Comparison of ENCODE assay signal across 8 cellular contexts in the genomic region with DNA sequence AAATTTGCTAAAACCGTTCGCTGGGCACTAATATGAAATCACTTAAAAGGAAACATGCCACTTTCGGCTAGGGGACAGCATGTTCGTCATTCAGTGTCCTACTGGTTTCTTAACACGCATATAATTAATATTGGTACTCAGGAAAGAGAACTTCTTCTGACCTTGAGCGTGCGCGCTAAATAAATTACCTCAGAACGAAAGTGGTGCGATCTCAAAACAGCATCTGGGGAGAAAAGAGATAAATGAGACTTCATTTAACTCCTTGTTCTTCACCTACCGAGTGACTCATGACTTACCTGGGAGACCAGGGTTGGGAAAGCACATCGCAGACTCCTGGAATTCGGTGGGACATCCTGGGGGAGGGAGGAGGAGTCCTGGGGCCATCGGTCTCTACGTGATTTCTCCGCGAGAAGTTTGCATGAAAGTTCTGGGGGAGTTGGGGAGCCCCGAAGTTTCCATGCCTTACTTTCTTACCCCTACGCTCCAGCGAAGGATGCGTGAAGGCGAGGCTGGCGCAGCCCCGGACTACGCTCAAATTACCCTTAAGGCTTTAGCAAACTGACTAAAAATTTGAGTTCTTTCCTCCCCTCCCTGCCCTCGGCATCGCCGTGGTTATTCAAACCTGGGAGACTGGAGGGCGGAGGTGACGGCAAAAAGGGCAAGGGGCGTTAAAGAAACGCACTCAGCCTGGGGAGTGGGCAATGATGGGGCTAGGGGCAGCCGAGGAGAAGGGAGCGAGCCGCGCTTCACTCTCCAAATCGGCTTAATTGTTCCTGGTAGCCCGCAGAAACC. TPM values are rescaled to one million over a fixed set of nuclear protein-coding genes. Genes with fewer than 3 reads are reported as not detected.
DNase-seq lines count a peak whose midpoint lies in the region; ATAC-seq lines count a peak whose summit lies in the region.

No MANE protein-coding gene starts in this region.

- CTCF ChIA-PET in activated CD4-positive, alpha-beta T cell treated with anti-CD3 and anti-CD28 coated beads, Interleukin-2, amount 10 ng/mL, durations not matched to agents 7 days and 5 days (lab: Charles Lee), result interaction anchor here (1.3 kb wide), 1 partner anchor 15 kb away, joined by 3 read pairs; no protein-coding TSS in a partner anchor

- WGBS in mesenchymal stem cell, result 3% methylated on average over 26 of the region's 38 CpGs
- 6% methylated on average over 38 of the region's 38 CpGs for WGBS in urinary bladder

- H2AFZ ChIP-seq in mesenchymal stem cell (ENCODE audit: low read depth, low read length), result peak overlapping the region; percentile 68

- peak overlapping the region in 1 of 2 experiments; percentile 34 for H3K4ac ChIP-seq in mesenchymal stem cell (ENCODE audit: low read depth in 1 of 2, low read length in 2 of 2)

- H3K36me3 Mint-ChIP-seq in activated CD4-positive, alpha-beta T cell treated with anti-CD3 and anti-CD28 coated beads, Interleukin-2, amount 10 ng/mL, durations not matched to agents 7 days and 5 days (ENCODE audit: low read depth), result no peaks in the 10 kb centered on the region

- no peaks in the 10 kb centered on the region for H3K9me3 Mint-ChIP-seq in activated CD4-positive, alpha-beta T cell treated with anti-CD3 and anti-CD28 coated beads, Interleukin-2, amount 10 ng/mL, durations not matched to agents 7 days and 5 days

- H3K79me1 ChIP-seq in mesenchymal stem cell (replicated peaks; ENCODE audit: low read length, poor library complexity, severe bottlenecking), result peaks cover 18% of the 10 kb centered on the region

- peak overlapping the region; percentile 68 for H3K27ac Mint-ChIP-seq in activated CD4-positive, alpha-beta T cell treated with anti-CD3 and anti-CD28 coated beads, Interleukin-2, amount 10 ng/mL, durations not matched to agents 7 days and 5 days

- POLR2A ChIA-PET in activated CD4-positive, alpha-beta T cell treated with anti-CD3 and anti-CD28 coated beads, Interleukin-2, amount 10 ng/mL, durations not matched to agents 7 days and 5 days (lab: Charles Lee), result no interaction called here

- no peak overlapping the region for H2BK12ac ChIP-seq in mesenchymal stem cell (ENCODE audit: low read length in 2 of 2)

- peak overlapping the region; percentile 84 for H3K4me3 Mint-ChIP-seq in activated CD4-positive, alpha-beta T cell treated with anti-CD3 and anti-CD28 coated beads, Interleukin-2, amount 10 ng/mL, durations not matched to agents 7 days and 5 days

- peaks cover 22% of the 10 kb centered on the region for H3K4me1 Mint-ChIP-seq in activated CD4-positive, alpha-beta T cell treated with anti-CD3 and anti-CD28 coated beads, Interleukin-2, amount 10 ng/mL, durations not matched to agents 7 days and 5 days

- H3K9me3 ChIP-seq in mesenchymal stem cell (ENCODE audit: control insufficient read depth, low read length), result no peaks in the 10 kb centered on the region

- H3K23ac ChIP-seq in mesenchymal stem cell (ENCODE audit: low read length in 2 of 2), result no peak overlapping the region

- peak overlapping the region; percentile 97 for H3K9ac ChIP-seq in mesenchymal stem cell (ENCODE audit: low read length)

- peaks cover 4% of the 10 kb centered on the region for H3K4me1 ChIP-seq in mesenchymal stem cell (ENCODE audit: control insufficient read depth, insufficient read depth, low read depth, low read length)
- no peaks in the 10 kb centered on the region for H3K4me1 ChIP-seq in urinary bladder (ENCODE audit: insufficient read depth)

- no peak overlapping the region for H2BK15ac ChIP-seq in mesenchymal stem cell (ENCODE audit: low read depth, poor library complexity, severe bottlenecking)

- H2BK120ac ChIP-seq in mesenchymal stem cell (ENCODE audit: low read depth, low read length), result no peak overlapping the region

- DNase-seq in activated CD4-positive, alpha-beta T cell treated with anti-CD3 and anti-CD28 coated beads, Interleukin-2, amount 10 ng/mL, durations not matched to agents 7 days and 5 days, result no peak
- DNase-seq in activated CD4-positive, alpha-beta T cell treated with anti-CD3 and anti-CD28 coated beads for 4 hours, result no peak
- DNase-seq in NCI-H69 (lab: John Stamatoyannopoulos, UW) (peak; percentile 44), cerebellar cortex (ENCODE audit: low spot score) (peak; percentile 42), mesenchymal stem cell (peak; percentile 37), germinal center (ENCODE audit: low spot score) (no peak)

- peak overlapping the region; percentile 6 to 7 for H3K18ac ChIP-seq in mesenchymal stem cell (ENCODE audit: low read depth in 1 of 2, low read length in 2 of 2)

- no peak overlapping the region for H4K8ac ChIP-seq in mesenchymal stem cell (ENCODE audit: low read length)

- H3K14ac ChIP-seq in mesenchymal stem cell (ENCODE audit: low read length in 2 of 2), result no peak overlapping the region

- H3K27ac ChIP-seq in mesenchymal stem cell (ENCODE audit: low read length, poor library complexity, severe bottlenecking) (peak overlapping the region; percentile 2), urinary bladder (ENCODE audit: low read depth) (no peak overlapping the region)

- H4K91ac ChIP-seq in mesenchymal stem cell (ENCODE audit: low read length), result no peak overlapping the region

- no peak for ATAC-seq in HG03432 (IDR thresholded peaks at IDR 0.05; ENCODE audit: unreplicated experiment)

- H3K4me3 ChIP-seq in mesenchymal stem cell (ENCODE audit: insufficient read depth in 1 of 2, low read depth in 1 of 2, low read length in 2 of 2) (peak overlapping the region; percentile 62 to 89), urinary bladder (ENCODE audit: low read depth, low read length) (peak overlapping the region; percentile 88)

- peaks cover 74% of the 10 kb centered on the region for H3K27me3 Mint-ChIP-seq in activated CD4-positive, alpha-beta T cell treated with anti-CD3 and anti-CD28 coated beads, Interleukin-2, amount 10 ng/mL, durations not matched to agents 7 days and 5 days

- H2BK5ac ChIP-seq in mesenchymal stem cell (ENCODE audit: low read depth, low read length, poor library complexity, severe bottlenecking), result no peak overlapping the region

- no peaks in the 10 kb centered on the region for H3K27me3 ChIP-seq in mesenchymal stem cell (ENCODE audit: control insufficient read depth in 1 of 2, insufficient read depth in 1 of 2, low read length in 2 of 2)

- H2AK5ac ChIP-seq in mesenchymal stem cell (ENCODE audit: low read length, severe bottlenecking), result no peak overlapping the region

- H3K36me3 ChIP-seq in mesenchymal stem cell (ENCODE audit: control insufficient read depth in 1 of 2, insufficient read depth in 2 of 2, low read depth in 1 of 2, low read length in 2 of 2), result peaks cover 0 to 34% of the 10 kb centered on the region in 2 experiments
- no peaks in the 10 kb centered on the region for H3K36me3 ChIP-seq in urinary bladder (ENCODE audit: insufficient read depth)

- H3K4me2 ChIP-seq in mesenchymal stem cell (ENCODE audit: low read length, poor library complexity, severe bottlenecking), result peak overlapping the region; percentile 78

RNA-seq across cellular contexts. Expression of a gene that starts 1.1 kb away (rescaled TPM):
- not detected for total RNA-seq in activated CD4-positive, alpha-beta T cell treated with anti-CD3 and anti-CD28 coated beads, Interleukin-2, amount 10 ng/mL, durations not matched to agents 7 days and 5 days
- polyA plus RNA-seq in mesenchymal stem cell (2013, experiment 1 of 2), result 3.2 TPM
- 3.9 TPM for polyA plus RNA-seq in mesenchymal stem cell (2013, experiment 2 of 2)
- 12.8 TPM for total RNA-seq in urinary bladder
- 3.3 TPM for polyA plus RNA-seq in urinary bladder

Comparison
In these comparisons a context has a peak if more than half of its experiments do, and no peak if none do; other contexts are left out.
1. DNase-seq: peak in NCI-H69 (single experiment), cerebellar cortex (single experiment) and mesenchymal stem cell (single experiment); none in activated CD4-positive, alpha-beta T cell treated with anti-CD3 and anti-CD28 coated beads, Interleukin-2, amount 10 ng/mL, durations not matched to agents 7 days and 5 days (single experiment), activated CD4-positive, alpha-beta T cell treated with anti-CD3 and anti-CD28 coated beads for 4 hours (0 of 2) and germinal center (single experiment).
2. RNA of a gene that starts 1.1 kb away (total RNA-seq): 12.8 TPM in urinary bladder (single experiment); not detected in activated CD4-positive, alpha-beta T cell treated with anti-CD3 and anti-CD28 coated beads, Interleukin-2, amount 10 ng/mL, durations not matched to agents 7 days and 5 days; every median in the first group is over 10 times any median in the second.